Comparison of ENCODE assay signal across 18 cellular contexts in genomic region chr9:125532412-125532811, GRCh38.
DNase-seq lines count a peak whose midpoint lies in the region; ATAC-seq and TF ChIP-seq lines count a peak whose summit lies in the region.
"Had no signal": no experiment of that assay in that cellular context is flagged by ENCODE, and none has a peak within 500 bp of the region (broad histone marks: within the 10 kb centered on the region; RNA-seq: fewer than 3 reads in every experiment).

No MANE protein-coding gene starts in this region.

- H3K4me3 ChIP-seq in fibroblast of lung (replicated peaks in 1 of 4; ENCODE audit: control extremely low read depth in 1 of 4, insufficient read depth in 1 of 4, low read depth in 3 of 4, low read length in 4 of 4) (no peak overlapping the region), neural progenitor cell (no peak overlapping the region)
- H3K4me3 ChIP-seq: MG63 had no signal

- H2AFZ ChIP-seq in fibroblast of lung (ENCODE audit: low read length) (no peak overlapping the region), neural progenitor cell (replicated peaks) (no peak overlapping the region)

- TF ChIP-seq CTCF in fibroblast of lung (conservative IDR thresholded peaks at IDR 0.05 in 1 of 2, IDR thresholded peaks at IDR 0.05 in 1 of 2; ENCODE audit: low read depth in 1 of 2, low read length in 2 of 2) (no peak), neural progenitor cell (IDR thresholded peaks at IDR 0.05) (no peak)

- H3K4me1 ChIP-seq in fibroblast of lung (ENCODE audit: control insufficient read depth, extremely low read depth, insufficient read depth, low read length) (peaks cover 17% of the 10 kb centered on the region), neural progenitor cell (peaks cover 19% of the 10 kb centered on the region)

- H3K27ac Mint-ChIP-seq in neural progenitor cell, result peak overlapping the region; percentile 19
- no peak overlapping the region for H3K27ac Mint-ChIP-seq in activated CD4-positive, alpha-beta memory T cell treated with anti-CD3 and anti-CD28 coated beads for 36 hours
- H3K27ac Mint-ChIP-seq: CD4-positive, alpha-beta T cell had no signal

- H3K27ac ChIP-seq in fibroblast of lung (ENCODE audit: insufficient read depth, low read length) (no peak overlapping the region), neural progenitor cell (no peak overlapping the region)

- H3K9me3 ChIP-seq in fibroblast of lung (ENCODE audit: control insufficient read depth, insufficient read depth, low read depth, low read length), result no peaks in the 10 kb centered on the region
- H3K9me3 ChIP-seq in neural progenitor cell (ENCODE audit: low read depth), result no peaks in the 10 kb centered on the region
- H3K9me3 ChIP-seq: MG63 had no signal

- no peaks in the 10 kb centered on the region for H3K27me3 Mint-ChIP-seq in neural progenitor cell (ENCODE audit: insufficient read depth, low read depth)
- no peaks in the 10 kb centered on the region for H3K27me3 Mint-ChIP-seq in activated CD4-positive, alpha-beta memory T cell treated with anti-CD3 and anti-CD28 coated beads for 36 hours
- H3K27me3 Mint-ChIP-seq: CD4-positive, alpha-beta T cell had no signal

- H3K27me3 ChIP-seq in fibroblast of lung (ENCODE audit: control insufficient read depth, insufficient read depth, low read length), result no peaks in the 10 kb centered on the region
- no peaks in the 10 kb centered on the region for H3K27me3 ChIP-seq in neural progenitor cell
- H3K27me3 ChIP-seq: MG63 had no signal

- peaks cover 10% of the 10 kb centered on the region for H3F3A ChIP-seq in neural progenitor cell (ENCODE audit: low read depth)

- peaks cover 13% of the 10 kb centered on the region for H3K4me1 Mint-ChIP-seq in neural progenitor cell
- peaks cover 28% of the 10 kb centered on the region for H3K4me1 Mint-ChIP-seq in activated CD4-positive, alpha-beta memory T cell treated with anti-CD3 and anti-CD28 coated beads for 36 hours (ENCODE audit: low read depth)

- POLR2A ChIA-PET in activated CD4-positive, alpha-beta memory T cell treated with anti-CD3 and anti-CD28 coated beads for 36 hours (lab: Charles Lee), result no interaction called here

- no peaks in the 10 kb centered on the region for H3K36me3 ChIP-seq in fibroblast of lung (ENCODE audit: control insufficient read depth, insufficient read depth, low read length)
- no peaks in the 10 kb centered on the region for H3K36me3 ChIP-seq in neural progenitor cell
- H3K36me3 ChIP-seq: MG63 had no signal

- H3K4me2 ChIP-seq in fibroblast of lung (ENCODE audit: extremely low read depth, insufficient read depth, low read length), result no peak overlapping the region
- no peak overlapping the region for H3K4me2 ChIP-seq in neural progenitor cell

- DNase-seq in EH (ENCODE audit: low read depth) (peak; percentile 16), NCI-H69 (lab: John Stamatoyannopoulos, UW) (peak; percentile 92), fibroblast of lung (ENCODE audit: low read depth in 2 of 2) (peak; percentile 53 to 66), neural progenitor cell (ENCODE audit: low spot score) (no peak)
- DNase-seq in activated CD4-positive, alpha-beta memory T cell treated with anti-CD3 and anti-CD28 coated beads for 36 hours, result no peak
- DNase-seq: ACHN; CD4-positive, alpha-beta T cell; H9; KBM-7; MG63; NCI-H1105; NCI-H187; NCI-H446; NCI-H748 treated with DMSO at 0.1 percent for 48 hours; SIG-M5 had no signal

- peaks cover 2% of the 10 kb centered on the region for H3K36me3 Mint-ChIP-seq in neural progenitor cell
- H3K36me3 Mint-ChIP-seq in activated CD4-positive, alpha-beta memory T cell treated with anti-CD3 and anti-CD28 coated beads for 36 hours, result no peaks in the 10 kb centered on the region

- H3K4me3 Mint-ChIP-seq in neural progenitor cell, result no peak overlapping the region
- no peak overlapping the region for H3K4me3 Mint-ChIP-seq in activated CD4-positive, alpha-beta memory T cell treated with anti-CD3 and anti-CD28 coated beads for 36 hours
- H3K4me3 Mint-ChIP-seq: CD4-positive, alpha-beta T cell; H9 had no signal

- intact Hi-C loops in activated CD4-positive, alpha-beta memory T cell treated with anti-CD3 and anti-CD28 coated beads for 36 hours (cut with micrococcal nuclease), result no loop called here

- H4K20me1 ChIP-seq in fibroblast of lung (ENCODE audit: control insufficient read depth, extremely low read depth, insufficient read depth, low read length) (no peaks in the 10 kb centered on the region), neural progenitor cell (ENCODE audit: low read depth) (no peaks in the 10 kb centered on the region)

- no peak overlapping the region for H3K9ac ChIP-seq in fibroblast of lung (ENCODE audit: insufficient read depth, low read length)
- no peak overlapping the region for H3K9ac ChIP-seq in neural progenitor cell

- CTCF ChIA-PET in activated CD4-positive, alpha-beta memory T cell treated with anti-CD3 and anti-CD28 coated beads for 36 hours (lab: Charles Lee), result interaction anchor here (0.6 to 1.4 kb wide), 2 partner anchors 26 to 45 kb away, joined by 3 to 4 read pairs; no protein-coding TSS in a partner anchor

- H3K9me3 Mint-ChIP-seq in neural progenitor cell, result no peaks in the 10 kb centered on the region
- no peaks in the 10 kb centered on the region for H3K9me3 Mint-ChIP-seq in activated CD4-positive, alpha-beta memory T cell treated with anti-CD3 and anti-CD28 coated beads for 36 hours
- H3K9me3 Mint-ChIP-seq: CD4-positive, alpha-beta T cell; H9 had no signal

- H3K79me2 ChIP-seq in fibroblast of lung (ENCODE audit: control insufficient read depth, insufficient read depth, low read length) (peaks cover 3% of the 10 kb centered on the region), neural progenitor cell (ENCODE audit: low read depth) (no peaks in the 10 kb centered on the region)

- no peak for ATAC-seq in GM18861 (IDR thresholded peaks at IDR 0.05; ENCODE audit: unreplicated experiment)
- ATAC-seq in HG03175 (IDR thresholded peaks at IDR 0.05; ENCODE audit: unreplicated experiment), result no peak
- ATAC-seq in GM19324 (IDR thresholded peaks at IDR 0.05; ENCODE audit: low FRiP score, unreplicated experiment), result no peak

Comparison
In these comparisons a context has a peak if more than half of its experiments do, and no peak if none do; other contexts are left out.
1. DNase-seq: peak in EH (single experiment), NCI-H69 (single experiment) and fibroblast of lung (2 of 2); none in neural progenitor cell (single experiment) and activated CD4-positive, alpha-beta memory T cell treated with anti-CD3 and anti-CD28 coated beads for 36 hours (single experiment).